ENCODE assay signal across 16 cellular contexts in the genomic region with DNA sequence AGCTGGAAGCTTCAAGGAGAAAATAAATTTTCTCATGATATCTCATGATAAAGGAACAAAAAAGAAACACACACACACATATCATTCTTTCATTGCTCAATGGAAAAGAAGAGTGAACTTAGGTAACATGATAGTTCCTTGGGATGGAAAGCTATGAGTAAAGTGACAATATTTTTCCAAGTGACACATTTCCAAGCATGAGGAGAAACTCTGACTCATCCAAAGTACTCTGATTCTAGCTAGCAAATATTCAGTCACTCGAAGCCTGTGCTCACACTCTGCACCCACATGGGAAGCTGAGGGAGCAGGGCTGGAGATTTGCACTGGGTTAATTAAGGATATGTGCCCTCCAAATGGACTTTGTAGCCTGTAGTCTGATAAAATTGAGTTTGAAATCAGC.
DNase-seq lines count a peak whose midpoint lies in the region; ATAC-seq and TF ChIP-seq lines count a peak whose summit lies in the region.
"Had no signal": no experiment of that assay in that cellular context is flagged by ENCODE, and none has a peak within 500 bp of the region (broad histone marks: within the 10 kb centered on the region; RNA-seq: fewer than 3 reads in every experiment).

No MANE protein-coding gene starts in this region.

- dilution Hi-C loops in mammary epithelial cell (cut with HindIII; ENCODE audit: low sequenced_read_pairs) = no loop called here

- H3K4me1 ChIP-seq in mammary epithelial cell (ENCODE audit: insufficient read depth, low read length) = no peaks in the 10 kb centered on the region
- H3K4me1 ChIP-seq in CD4-positive, alpha-beta memory T cell (ENCODE audit: insufficient read depth, low read length) = no peaks in the 10 kb centered on the region
- H3K4me1 ChIP-seq in right cardiac atrium (ENCODE audit: control insufficient read depth, insufficient read depth, low read length) = no peaks in the 10 kb centered on the region
- H3K4me1 ChIP-seq: heart right ventricle, transverse colon had no signal

- no peak overlapping the region for H3K4me3 ChIP-seq in mammary epithelial cell (replicated peaks in 1 of 3; ENCODE audit: insufficient read depth in 1 of 3, low read depth in 2 of 3, low read length in 3 of 3)
- no peak overlapping the region for H3K4me3 ChIP-seq in CD4-positive, alpha-beta memory T cell (ENCODE audit: low read length in 2 of 2)
- H3K4me3 ChIP-seq in right cardiac atrium (ENCODE audit: low read length) = no peak overlapping the region
- H3K4me3 ChIP-seq: heart right ventricle, transverse colon had no signal

- BruUV-seq in mammary epithelial cell (replicated peaks; lab: Mats Ljungman, UMichigan) (no TSS peak), MCF 10A (replicated peaks; lab: Mats Ljungman, UMichigan) (no TSS peak)

- H3K9ac ChIP-seq in mammary epithelial cell (ENCODE audit: insufficient read depth, low read length) = no peak overlapping the region

- no peaks in the 10 kb centered on the region for H3K36me3 Mint-ChIP-seq in MCF 10A (ENCODE audit: insufficient read depth, unreplicated experiment)
- no peaks in the 10 kb centered on the region for H3K36me3 Mint-ChIP-seq in CD4-positive, alpha-beta memory T cell

- H3K9me3 ChIP-seq in mammary epithelial cell (replicated peaks; ENCODE audit: insufficient read depth, low read length) (no peaks in the 10 kb centered on the region), right cardiac atrium (ENCODE audit: control insufficient read depth, low read length) (no peaks in the 10 kb centered on the region)
- H3K9me3 ChIP-seq in CD4-positive, alpha-beta memory T cell (ENCODE audit: control insufficient read depth in 1 of 2, low read length in 2 of 2) = no peaks in the 10 kb centered on the region
- H3K9me3 ChIP-seq: heart right ventricle, neutrophil, transverse colon had no signal

- H3K27me3 Mint-ChIP-seq in MCF 10A (ENCODE audit: insufficient read depth, unreplicated experiment) = peaks cover 61% of the 10 kb centered on the region
- no peaks in the 10 kb centered on the region for H3K27me3 Mint-ChIP-seq in CD4-positive, alpha-beta memory T cell
- H3K27me3 Mint-ChIP-seq: activated CD4-positive, alpha-beta T cell treated with anti-CD3 and anti-CD28 coated beads, Interleukin-2, amount 10 ng/mL, durations not matched to agents 7 days and 5 days had no signal

- POLR2A ChIA-PET in MCF 10A (lab: Yijun Ruan, JAX) = no interaction called here
- POLR2A ChIA-PET in CD4-positive, alpha-beta memory T cell (lab: Charles Lee; ENCODE audit: partially characterized antibody) = no interaction called here

- no peaks in the 10 kb centered on the region for H3K36me3 ChIP-seq in mammary epithelial cell (ENCODE audit: insufficient read depth, low read length)
- no peaks in the 10 kb centered on the region for H3K36me3 ChIP-seq in CD4-positive, alpha-beta memory T cell (ENCODE audit: insufficient read depth, low read length)
- H3K36me3 ChIP-seq: heart right ventricle, neutrophil, transverse colon had no signal

- 0% methylated on average over 1 of the region's 1 CpG for WGBS in mammary epithelial cell (ENCODE audit: low coverage, missing lambda C conversion rate)
- WGBS in right cardiac atrium = 48% methylated on average over 1 of the region's 1 CpG

- no peak overlapping the region for H3K27ac Mint-ChIP-seq in MCF 10A (ENCODE audit: low read depth, unreplicated experiment)
- no peak overlapping the region for H3K27ac Mint-ChIP-seq in CD4-positive, alpha-beta memory T cell
- H3K27ac Mint-ChIP-seq: activated CD4-positive, alpha-beta T cell treated with anti-CD3 and anti-CD28 coated beads, Interleukin-2, amount 10 ng/mL, durations not matched to agents 7 days and 5 days; T-helper 2 cell treated with Interferon-gamma antibody and Interleukin-4, amounts not matched to agents 5 μg/mL and 100 μg/mL, for 36 hours had no signal

- H3K27ac ChIP-seq in mammary epithelial cell (ENCODE audit: insufficient read depth, low read depth, low read length) (no peak overlapping the region), right cardiac atrium (ENCODE audit: low read length) (no peak overlapping the region)
- H3K27ac ChIP-seq in CD4-positive, alpha-beta memory T cell (ENCODE audit: low read depth, low read length) = no peak overlapping the region
- H3K27ac ChIP-seq: heart right ventricle, neutrophil, transverse colon had no signal

- no peak overlapping the region for H3K4me3 Mint-ChIP-seq in MCF 10A (ENCODE audit: unreplicated experiment)
- no peak overlapping the region for H3K4me3 Mint-ChIP-seq in CD4-positive, alpha-beta memory T cell
- H3K4me3 Mint-ChIP-seq: activated CD4-positive, alpha-beta T cell treated with anti-CD3 and anti-CD28 coated beads, Interleukin-2, amount 10 ng/mL, durations not matched to agents 7 days and 5 days; T-helper 2 cell treated with Interferon-gamma antibody and Interleukin-4, amounts not matched to agents 5 μg/mL and 100 μg/mL, for 36 hours had no signal

- TF ChIP-seq CTCF in mammary epithelial cell (conservative IDR thresholded peaks at IDR 0.05 in 1 of 2, IDR thresholded peaks at IDR 0.05 in 1 of 2; ENCODE audit: extremely low read depth in 1 of 2, insufficient read depth in 1 of 2, low read depth in 1 of 2, low read length in 2 of 2) (no peak), MCF 10A (IDR thresholded peaks at IDR 0.05; ENCODE audit: unreplicated experiment) (no peak)

- no peaks in the 10 kb centered on the region for H3K4me1 Mint-ChIP-seq in MCF 10A (ENCODE audit: insufficient read depth, unreplicated experiment)
- no peaks in the 10 kb centered on the region for H3K4me1 Mint-ChIP-seq in CD4-positive, alpha-beta memory T cell
- H3K4me1 Mint-ChIP-seq: activated CD4-positive, alpha-beta T cell treated with anti-CD3 and anti-CD28 coated beads, Interleukin-2, amount 10 ng/mL, durations not matched to agents 7 days and 5 days had no signal

- CTCF ChIA-PET in mammary epithelial cell (lab: Charles Lee; ENCODE audit: low non-redundant PET) = no interaction called here
- CTCF ChIA-PET in MCF 10A (lab: Yijun Ruan, JAX) = no interaction called here
- CTCF ChIA-PET in CD4-positive, alpha-beta memory T cell (lab: Charles Lee; ENCODE audit: partially characterized antibody) = no interaction called here

- H2AFZ ChIP-seq in mammary epithelial cell (ENCODE audit: low read depth, low read length) = no peak overlapping the region

- no peaks in the 10 kb centered on the region for H4K20me1 ChIP-seq in mammary epithelial cell (ENCODE audit: insufficient read depth, low read length)

- in situ Hi-C loops in mammary epithelial cell (cut with MboI; ENCODE audit: low sequenced_read_pairs in 2 of 2) = no loop called here

- H3K27me3 ChIP-seq in mammary epithelial cell (ENCODE audit: insufficient read depth, low read length) (peaks cover 4% of the 10 kb centered on the region), right cardiac atrium (ENCODE audit: control insufficient read depth, insufficient read depth) (no peaks in the 10 kb centered on the region)
- no peaks in the 10 kb centered on the region for H3K27me3 ChIP-seq in CD4-positive, alpha-beta memory T cell (ENCODE audit: insufficient read depth, low read length)
- H3K27me3 ChIP-seq: heart right ventricle, neutrophil, transverse colon had no signal

- H3K9me3 Mint-ChIP-seq in MCF 10A (ENCODE audit: unreplicated experiment) = no peaks in the 10 kb centered on the region
- peaks cover 0 to 6% (median 0%) of the 10 kb centered on the region in 8 donors for H3K9me3 Mint-ChIP-seq in CD4-positive, alpha-beta memory T cell
- H3K9me3 Mint-ChIP-seq: activated CD4-positive, alpha-beta T cell treated with anti-CD3 and anti-CD28 coated beads, Interleukin-2, amount 10 ng/mL, durations not matched to agents 7 days and 5 days; T-helper 2 cell treated with Interferon-gamma antibody and Interleukin-4, amounts not matched to agents 5 μg/mL and 100 μg/mL, for 36 hours had no signal

- H3K79me2 ChIP-seq in mammary epithelial cell (ENCODE audit: insufficient read depth, low read length) = no peaks in the 10 kb centered on the region

- DNase-seq in mammary epithelial cell (peak; percentile 21), MCF 10A (ENCODE audit: unreplicated experiment) (no peak), amniotic stem cell (lab: John Stamatoyannopoulos, UW) (peak; percentile 74), hepatic stellate cell (ENCODE audit: low spot score) (peak; percentile 26), GM19238 (ENCODE audit: insufficient read length, low spot score) (no peak), right cardiac atrium (no peak)
- no peak for DNase-seq in CD4-positive, alpha-beta memory T cell
- DNase-seq: activated CD4-positive, alpha-beta T cell treated with anti-CD3 and anti-CD28 coated beads, Interleukin-2, amount 10 ng/mL, durations not matched to agents 7 days and 5 days; activated T-cell treated with anti-CD3 and anti-CD28 coated beads, Interleukin-2, amount 50 U/mL, for 48 hours; effector CD8-positive, alpha-beta T cell; heart right ventricle; NCI-H345; transverse colon had no signal

- ATAC-seq in HG02610 (IDR thresholded peaks at IDR 0.05; ENCODE audit: unreplicated experiment) (no peak), right cardiac atrium (no peak)

- H3K4me2 ChIP-seq in mammary epithelial cell (ENCODE audit: insufficient read depth, low read depth, low read length) = no peak overlapping the region

- intact Hi-C loops in mammary epithelial cell (cut with micrococcal nuclease) (no loop called here), MCF 10A (cut with micrococcal nuclease) (no loop called here), right cardiac atrium (cut with DNase I) (no loop called here)
- intact Hi-C loops in CD4-positive, alpha-beta memory T cell (cut with micrococcal nuclease) = no loop called here

Comparison
In these comparisons a context has a peak if more than half of its experiments do, and no peak if none do; other contexts are left out.
1. DNase-seq: peak in mammary epithelial cell (single experiment), amniotic stem cell (single experiment) and hepatic stellate cell (single experiment); none in MCF 10A (single experiment), GM19238 (single experiment), CD4-positive, alpha-beta memory T cell (0 of 5) and right cardiac atrium (0 of 3).